Comparison of ENCODE assay signal across 11 cellular contexts in the genomic region with DNA sequence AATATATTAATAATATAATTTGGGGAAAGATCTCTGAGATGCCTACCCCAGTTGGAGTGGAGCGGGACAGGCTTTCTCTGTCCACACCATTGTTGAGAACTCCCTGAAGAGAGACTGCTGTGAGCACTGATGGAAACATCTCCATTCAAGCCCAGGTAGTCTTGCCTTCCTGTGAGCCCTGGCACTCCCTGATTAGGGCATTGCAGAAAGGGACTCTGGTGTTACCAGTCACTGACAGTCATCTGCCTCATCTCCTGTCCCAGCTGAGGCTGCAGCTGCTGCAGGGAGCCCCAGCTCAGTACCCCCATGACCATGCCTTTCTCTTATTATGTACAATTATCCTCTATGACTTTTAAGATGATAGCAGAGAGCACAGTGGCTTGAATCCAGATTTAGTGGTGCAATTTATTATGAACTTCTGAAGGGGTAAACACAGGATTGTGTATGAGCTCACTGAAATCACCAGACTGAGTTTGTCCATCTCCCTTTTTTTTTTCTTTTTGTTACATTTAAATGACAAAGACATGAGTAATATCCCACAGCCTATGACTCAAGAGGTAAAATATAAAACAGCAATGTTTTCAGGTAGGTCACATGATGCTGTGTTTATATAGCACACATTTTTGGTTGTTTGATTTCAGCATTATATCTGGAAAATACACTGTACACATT.
A peak's percentile ranks its signal among the peaks of the same experiment; 100 is the strongest.
DNase-seq lines count a peak whose midpoint lies in the region; ATAC-seq and TF ChIP-seq lines count a peak whose summit lies in the region.
"Had no signal": no experiment of that assay in that cellular context is flagged by ENCODE, and none has a peak within 500 bp of the region (broad histone marks: within the 10 kb centered on the region; RNA-seq: fewer than 3 reads in every experiment).

No MANE protein-coding gene starts in this region.

- H3K36me3 ChIP-seq in PC-9 (ENCODE audit: low read depth) (no peaks in the 10 kb centered on the region), hepatocyte (replicated peaks; ENCODE audit: insufficient read depth, low read depth) (no peaks in the 10 kb centered on the region)

- intact Hi-C loops in PC-9 (cut with micrococcal nuclease; ENCODE audit: unreplicated experiment): loop anchor here (1.0 to 10.0 kb wide), 2 partner anchors 50 to 620 kb away; partner anchors contain the start of gene SEM1

- no peak for TF ChIP-seq CTCF in PC-9 (conservative IDR thresholded peaks at IDR 0.05)
- no peak for TF ChIP-seq CTCF in fibroblast of mammary gland (conservative IDR thresholded peaks at IDR 0.05; ENCODE audit: control insufficient read depth, insufficient read depth, low read depth, low read length)
- TF ChIP-seq CTCF in hepatocyte (IDR thresholded peaks at IDR 0.05; ENCODE audit: poor library complexity): no peak
- no peak for TF ChIP-seq CTCF in GM20000 (IDR thresholded peaks at IDR 0.05; ENCODE audit: extremely low read depth, missing control alignments)

- BruUV-seq in PC-9 (replicated peaks; lab: Mats Ljungman, UMichigan): no TSS peak

- no peaks in the 10 kb centered on the region for H3K9me2 ChIP-seq in PC-9 (ENCODE audit: insufficient read depth)
- H3K9me2 ChIP-seq in hepatocyte (replicated peaks; ENCODE audit: insufficient read depth): no peaks in the 10 kb centered on the region

- POLR2A ChIA-PET in PC-9 (lab: Charles Lee; ENCODE audit: unreplicated experiment): interaction anchor here (0.6 kb wide), 6 partner anchors 44 to 464 kb away, joined by 3 to 8 read pairs (median 5); no protein-coding TSS in a partner anchor

- H3K4me3 ChIP-seq in PC-9: no peak overlapping the region
- H3K4me3 ChIP-seq in fibroblast of mammary gland (ENCODE audit: control insufficient read depth, low read depth, low read length): no peak overlapping the region
- H3K4me3 ChIP-seq in hepatocyte: no peak overlapping the region

- in situ Hi-C loops in ACHN (cut with HindIII; ENCODE audit: low pct_ligation_motif_present, low pct_unique_long_range_greater_than_20kb, low sequenced_read_pairs): no loop called here

- CTCF ChIA-PET in PC-9 (lab: Charles Lee): interaction anchor here (0.6 to 1.0 kb wide), 2 partner anchors 8 to 42 kb away, joined by 3 to 8 read pairs; no protein-coding TSS in a partner anchor

- H4K20me1 ChIP-seq in PC-9 (ENCODE audit: insufficient read depth) (no peaks in the 10 kb centered on the region), hepatocyte (ENCODE audit: insufficient read depth, poor library complexity, severe bottlenecking) (no peaks in the 10 kb centered on the region)

- 91% methylated on average over 1 of the region's 1 CpG for WGBS in hepatocyte (ENCODE audit: low lambda C conversion rate, missing lambda C conversion rate)

- H3K4me2 ChIP-seq in PC-9 (peak overlapping the region; percentile 44), hepatocyte (no peak overlapping the region)

- peak; percentile 63 for DNase-seq in ACHN
- peak; percentile 30 for DNase-seq in HK-2 (ENCODE audit: unreplicated experiment)
- DNase-seq in PC-9: peak; percentile 41 to 91
- peak; percentile 84 for DNase-seq in fibroblast of mammary gland (ENCODE audit: low read depth)
- no peak for DNase-seq in KG1 (lab: John Stamatoyannopoulos, UW)
- no peak for DNase-seq in hepatocyte (ENCODE audit: low spot score)
- no peak for DNase-seq in GM20000 (ENCODE audit: low spot score)
- DNase-seq: activated CD8-positive, alpha-beta memory T cell treated with anti-CD3 and anti-CD28 coated beads, Interleukin-2, amount 50 U/mL, for 48 hours; CD4-positive, alpha-beta T cell had no signal

- H3K27me3 ChIP-seq in PC-9 (ENCODE audit: insufficient read depth, low read depth) (no peaks in the 10 kb centered on the region), hepatocyte (no peaks in the 10 kb centered on the region)

- peaks cover 34% of the 10 kb centered on the region for H3K4me1 ChIP-seq in PC-9 (replicated peaks; ENCODE audit: insufficient read depth)
- no peaks in the 10 kb centered on the region for H3K4me1 ChIP-seq in hepatocyte (ENCODE audit: insufficient read depth)

- H3F3A ChIP-seq in PC-9 (ENCODE audit: insufficient read depth, low read depth): peaks cover 15% of the 10 kb centered on the region

- H2AFZ ChIP-seq in PC-9: no peak overlapping the region
- H2AFZ ChIP-seq in hepatocyte: no peak overlapping the region

- no peak for ATAC-seq in GM21786 (IDR thresholded peaks at IDR 0.05; ENCODE audit: unreplicated experiment)
- ATAC-seq: natural killer cell treated with Interleukin-12 subunit alpha and Interleukin-12 subunit beta and Interleukin-15 and Interleukin-18, amount 100 ng/mL, for 72 hours had no signal

- H3K27ac ChIP-seq in PC-9 (peak overlapping the region; percentile 70), hepatocyte (no peak overlapping the region)

- H3K79me2 ChIP-seq in PC-9 (ENCODE audit: low read depth) (no peaks in the 10 kb centered on the region), hepatocyte (no peaks in the 10 kb centered on the region)

- H3K9me3 ChIP-seq in PC-9 (ENCODE audit: insufficient read depth, low read depth): no peaks in the 10 kb centered on the region; the same call in 1 of the 2 replicates
- H3K9me3 ChIP-seq in hepatocyte (ENCODE audit: low read depth): no peaks in the 10 kb centered on the region

Comparison
In these comparisons a context has a peak if more than half of its experiments do, and no peak if none do; other contexts are left out.
1. DNase-seq: peak in ACHN (single experiment), HK-2 (single experiment), PC-9 (2 of 2) and fibroblast of mammary gland (single experiment); none in KG1 (single experiment), hepatocyte (single experiment) and GM20000 (single experiment).